8 cellular contexts compared by ENCODE assay signal in the genomic region with DNA sequence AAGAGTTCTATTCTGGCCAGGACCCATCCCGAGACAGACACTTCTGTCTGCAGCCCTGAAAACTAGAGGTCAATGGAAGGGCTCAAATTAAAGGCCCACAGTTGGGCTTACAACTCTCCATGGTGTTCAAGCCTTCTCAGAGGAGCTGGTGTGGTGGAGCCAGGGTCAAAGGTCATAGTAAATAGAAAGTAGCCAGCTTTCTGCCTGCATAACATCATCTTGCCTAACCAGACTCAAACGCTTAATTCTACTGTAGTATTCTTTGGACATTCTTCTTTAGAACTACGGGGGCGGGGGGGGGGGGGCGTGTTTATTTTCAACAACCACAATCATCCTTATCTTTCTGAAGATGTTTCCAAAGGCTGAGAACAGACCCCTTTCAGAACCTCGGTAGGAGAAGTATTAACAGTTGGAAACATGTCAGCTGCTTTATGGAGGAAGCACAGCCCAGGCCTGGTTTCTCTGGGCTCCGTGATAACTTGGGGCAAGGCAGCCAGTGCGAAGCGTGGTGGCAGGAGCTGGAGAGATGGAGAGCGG. TPM values are rescaled to one million over a fixed set of nuclear protein-coding genes. Genes with fewer than 3 reads are reported as not detected.
DNase-seq lines count a peak whose midpoint lies in the region; ATAC-seq and TF ChIP-seq lines count a peak whose summit lies in the region.

No MANE protein-coding gene starts in this region.

- peaks cover 22% of the 10 kb centered on the region for H3K4me1 ChIP-seq in CD8-positive, alpha-beta memory T cell (ENCODE audit: insufficient read depth, low read length)
- H3K4me1 ChIP-seq in duodenal mucosa (ENCODE audit: control insufficient read depth in 1 of 2, insufficient read depth in 2 of 2, low read length in 2 of 2), result peaks cover 16 to 21% of the 10 kb centered on the region in 2 donors

- peak overlapping the region; percentile 66 to 85 for H3K9ac ChIP-seq in duodenal mucosa (ENCODE audit: low read depth in 1 of 2, low read length in 2 of 2)

- peak overlapping the region; percentile 84 to 97 (median 94) for H3K27ac Mint-ChIP-seq in CD8-positive, alpha-beta memory T cell
- no peak overlapping the region for H3K27ac Mint-ChIP-seq in neural crest cell (ENCODE audit: unreplicated experiment)

- CTCF ChIA-PET in CD8-positive, alpha-beta memory T cell (lab: Charles Lee), result interaction anchor here (0.6 to 4.4 kb wide), 9 partner anchors 10 to 36 kb away, joined by 3 to 18 read pairs (median 4); no protein-coding TSS in a partner anchor

- peaks cover 25 to 29% (median 28%) of the 10 kb centered on the region in 3 donors for H3K4me1 Mint-ChIP-seq in CD8-positive, alpha-beta memory T cell
- peaks cover 25% of the 10 kb centered on the region for H3K4me1 Mint-ChIP-seq in neural crest cell

- peaks cover 1 to 5% of the 10 kb centered on the region in 2 donors for H3K27me3 Mint-ChIP-seq in CD8-positive, alpha-beta memory T cell
- peaks cover 20% of the 10 kb centered on the region for H3K27me3 Mint-ChIP-seq in neural crest cell (ENCODE audit: low read depth)

- POLR2A ChIA-PET in CD8-positive, alpha-beta memory T cell (lab: Charles Lee), result interaction anchor here (0.6 to 3.4 kb wide), 4 partner anchors 16 to 493 kb away, joined by 3 to 27 read pairs (median 7); no protein-coding TSS in a partner anchor

- no peak for ATAC-seq in GM18907 (IDR thresholded peaks at IDR 0.05; ENCODE audit: unreplicated experiment)

- H3K4me3 Mint-ChIP-seq in CD8-positive, alpha-beta memory T cell, result peak overlapping the region; percentile 93 to 98 (median 96)
- peak overlapping the region; percentile 86 for H3K4me3 Mint-ChIP-seq in neural crest cell

- no peaks in the 10 kb centered on the region for H3K36me3 ChIP-seq in CD8-positive, alpha-beta memory T cell (ENCODE audit: insufficient read depth, low read length)
- H3K36me3 ChIP-seq in duodenal mucosa (ENCODE audit: control insufficient read depth in 1 of 2, insufficient read depth in 2 of 2, low read length in 2 of 2), result no peaks in the 10 kb centered on the region

- H3K27me3 ChIP-seq in CD8-positive, alpha-beta memory T cell (ENCODE audit: insufficient read depth, low read length, poor library complexity, severe bottlenecking), result no peaks in the 10 kb centered on the region
- H3K27me3 ChIP-seq in duodenal mucosa (ENCODE audit: control insufficient read depth in 1 of 2, insufficient read depth in 2 of 2, low read length in 2 of 2), result no peaks in the 10 kb centered on the region

- no peaks in the 10 kb centered on the region for H3K9me3 Mint-ChIP-seq in CD8-positive, alpha-beta memory T cell
- H3K9me3 Mint-ChIP-seq in neural crest cell, result no peaks in the 10 kb centered on the region

- no peak for TF ChIP-seq CTCF in neural crest cell (conservative IDR thresholded peaks at IDR 0.05)

- H3K9me3 ChIP-seq in CD8-positive, alpha-beta memory T cell (ENCODE audit: low read length), result no peaks in the 10 kb centered on the region
- no peaks in the 10 kb centered on the region for H3K9me3 ChIP-seq in duodenal mucosa (ENCODE audit: control insufficient read depth in 1 of 2, low read length in 2 of 2)

- H3K36me3 Mint-ChIP-seq in CD8-positive, alpha-beta memory T cell, result peaks cover 0 to 17% (median 1%) of the 10 kb centered on the region in 3 donors
- H3K36me3 Mint-ChIP-seq in neural crest cell (ENCODE audit: low read depth), result no peaks in the 10 kb centered on the region

- H3K4me3 ChIP-seq in CD8-positive, alpha-beta memory T cell (ENCODE audit: low read length), result peak overlapping the region; percentile 72
- peak overlapping the region; percentile 96 to 100 for H3K4me3 ChIP-seq in duodenal mucosa (ENCODE audit: low read depth in 1 of 2, low read length in 2 of 2)

- no peak for DNase-seq in CD8-positive, alpha-beta memory T cell
- peak; percentile 44 for DNase-seq in M059J (ENCODE audit: low read depth)
- DNase-seq in neural crest cell (ENCODE audit: low read depth, low spot score), result no peak
- no peak for DNase-seq in midbrain (lab: John Stamatoyannopoulos, UW)
- no peak for DNase-seq in inferior parietal cortex (ENCODE audit: extremely low spot score)
- no peak for DNase-seq in activated CD4-positive, alpha-beta T cell treated with anti-CD3 and anti-CD28 coated beads for 48 hours

- H3K27ac ChIP-seq in CD8-positive, alpha-beta memory T cell (ENCODE audit: low read depth, low read length), result peak overlapping the region; percentile 74
- H3K27ac ChIP-seq in duodenal mucosa (ENCODE audit: low read depth, low read length), result peak overlapping the region; percentile 27

RNA-seq across cellular contexts. Expression of a gene that starts 1.5 kb away (rescaled TPM):
- total RNA-seq in CD8-positive, alpha-beta memory T cell, result 10 to 100 TPM; 17.7 to 18.7 TPM
- polyA plus RNA-seq in CD8-positive, alpha-beta memory T cell, result 8.5 TPM
- total RNA-seq in M059J (2014; rRNA removed; shearing (Covaris generic)), result 8.5 and 16.2 TPM in 2 replicates
- total RNA-seq in neural crest cell, result 28.3 TPM in 2 replicates
